30 cellular contexts compared by ENCODE assay signal in the genomic region with DNA sequence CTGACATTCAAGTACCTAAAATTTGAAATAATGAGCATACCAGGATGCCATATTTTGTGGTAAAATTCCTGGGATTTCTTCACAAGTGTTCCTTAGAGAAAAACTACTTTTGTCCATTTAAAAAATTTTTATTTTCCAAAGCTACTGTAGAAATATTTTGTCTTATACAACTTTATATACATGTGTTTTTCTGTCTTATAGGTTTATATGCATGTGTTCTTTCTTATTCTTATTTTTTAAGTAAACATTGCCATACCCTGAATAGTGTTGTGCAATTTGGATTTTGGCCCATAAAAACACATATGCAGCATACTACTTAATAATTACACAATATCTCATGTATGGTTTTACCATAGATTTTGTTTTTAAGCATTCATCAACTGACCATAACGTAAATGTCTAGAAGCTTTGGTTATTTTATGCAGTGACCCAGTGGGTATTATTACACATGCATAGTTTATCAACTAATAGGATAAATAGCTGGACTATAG.
"Had no signal": no experiment of that assay in that cellular context is flagged by ENCODE, and none has a peak within 500 bp of the region (broad histone marks: within the 10 kb centered on the region; RNA-seq: fewer than 3 reads in every experiment).

No MANE protein-coding gene starts in this region.

- H3K4me3 ChIP-seq: neural progenitor cell, ovary, psoas muscle, skin epidermis, spleen, suprapubic skin, testis, tibial artery, transverse colon, upper lobe of right lung, uterus had no signal

- H3K36me3 Mint-ChIP-seq: natural killer cell; neural progenitor cell; stimulated activated memory B cell treated with anti-CD40 and anti-IgM and Interleukin-4, amounts not matched to agents 10 μg/mL and 1 μg/mL and 100 μg/mL, for 72 hours; type B pancreatic cell had no signal

- H3K79me2 ChIP-seq: parathyroid adenoma had no signal

- H2AFZ ChIP-seq: parathyroid adenoma had no signal

- H3K27me3 Mint-ChIP-seq: progenitor cell of endocrine pancreas; stimulated activated memory B cell treated with anti-CD40 and anti-IgM and Interleukin-4, amounts not matched to agents 10 μg/mL and 1 μg/mL and 100 μg/mL, for 72 hours; stimulated activated naive CD8-positive, alpha-beta T cell treated with anti-CD3 and anti-CD28 coated beads, Interleukin-15, amount 100 ng/mL, for 72 hours; type B pancreatic cell had no signal

- H3K4me2 ChIP-seq: neural progenitor cell had no signal

- H3K9me3 Mint-ChIP-seq: nephron; neural progenitor cell; stimulated activated memory B cell treated with anti-CD40 and anti-IgM and Interleukin-4, amounts not matched to agents 10 μg/mL and 1 μg/mL and 100 μg/mL, for 72 hours; type B pancreatic cell had no signal

- DNase-seq: natural killer cell; occipital lobe; ovary; posterior cingulate gyrus; psoas muscle; right cardiac atrium; spleen; stimulated activated CD4-positive, alpha-beta T cell treated with anti-CD3 and anti-CD28 coated beads, Interleukin-12 subunit alpha, Interleukin-12 subunit beta, amount 100 ng/mL, for 4 hours; stimulated activated CD4-positive, alpha-beta T cell treated with anti-CD3 and anti-CD28 coated beads, Interleukin-1b, Interleukin-23, amount 100 ng/mL, for 48 hours; stimulated activated CD4-positive, alpha-beta T cell treated with anti-CD3 and anti-CD28 coated beads, Interleukin-4, amount 100 ng/mL, for 1 hour; stimulated activated CD4-positive, alpha-beta T cell treated with anti-CD3 and anti-CD28 coated beads, Interleukin-4, amount 100 ng/mL, for 4 hours; stimulated activated CD8-positive, alpha-beta memory T cell treated with anti-CD3 and anti-CD28 coated beads, Interleukin-4, amount 100 ng/mL, for 48 hours; stimulated activated naive CD4-positive, alpha-beta T cell; stimulated activated naive CD8-positive, alpha-beta T cell treated with anti-CD3 and anti-CD28 coated beads, Interleukin-15, amount 100 ng/mL, for 72 hours; stimulated activated naive CD8-positive, alpha-beta T cell treated with anti-CD3 and anti-CD28 coated beads, Interleukin-15, Interleukin-2, amounts not matched to agents 100 U/mL and 50 U/mL, for 24 hours; substantia nigra; testis; tibial artery; transverse colon; upper lobe of right lung; uterus had no signal

- H3K27ac ChIP-seq: neural progenitor cell, ovary, parathyroid adenoma, psoas muscle, skin epidermis, spleen, suprapubic skin, testis, tibial artery, transverse colon, upper lobe of right lung, uterus had no signal

- H3K9ac ChIP-seq: neural progenitor cell, parathyroid adenoma had no signal

- H3K4me1 ChIP-seq: parathyroid adenoma, psoas muscle, spleen, suprapubic skin, testis, tibial artery, transverse colon, upper lobe of right lung, uterus had no signal

- H3K27ac Mint-ChIP-seq: natural killer cell; nephron; neural progenitor cell; progenitor cell of endocrine pancreas; stimulated activated memory B cell treated with anti-CD40 and anti-IgM and Interleukin-4, amounts not matched to agents 10 μg/mL and 1 μg/mL and 100 μg/mL, for 72 hours; stimulated activated naive CD8-positive, alpha-beta T cell treated with anti-CD3 and anti-CD28 coated beads, Interleukin-15, amount 100 ng/mL, for 72 hours; type B pancreatic cell had no signal

- H3K27me3 ChIP-seq: neural progenitor cell, spleen, suprapubic skin, testis, tibial artery, transverse colon, upper lobe of right lung, uterus had no signal

- H3K9me3 ChIP-seq: ovary, psoas muscle, spleen, suprapubic skin, testis, tibial artery, transverse colon, upper lobe of right lung, uterus had no signal

- H3K36me3 ChIP-seq: neural progenitor cell, ovary, spleen, suprapubic skin, tibial artery, transverse colon, upper lobe of right lung, uterus had no signal

- H3K4me3 Mint-ChIP-seq: natural killer cell; nephron; neural progenitor cell; stimulated activated memory B cell treated with anti-CD40 and anti-IgM and Interleukin-4, amounts not matched to agents 10 μg/mL and 1 μg/mL and 100 μg/mL, for 72 hours; stimulated activated naive CD8-positive, alpha-beta T cell treated with anti-CD3 and anti-CD28 coated beads, Interleukin-15, amount 100 ng/mL, for 72 hours; type B pancreatic cell had no signal

- H3K4me1 Mint-ChIP-seq: natural killer cell; nephron; neural progenitor cell; stimulated activated memory B cell treated with anti-CD40 and anti-IgM and Interleukin-4, amounts not matched to agents 10 μg/mL and 1 μg/mL and 100 μg/mL, for 72 hours; stimulated activated naive CD8-positive, alpha-beta T cell treated with anti-CD3 and anti-CD28 coated beads, Interleukin-15, amount 100 ng/mL, for 72 hours had no signal

- ATAC-seq: natural killer cell; psoas muscle; right cardiac atrium; sciatic nerve; stimulated activated memory B cell treated with anti-CD40 and anti-IgM and Interleukin-4, amounts not matched to agents 10 μg/mL and 1 μg/mL and 100 μg/mL, for 72 hours; stimulated activated naive CD8-positive, alpha-beta T cell treated with anti-CD3 and anti-CD28 coated beads, Interleukin-15, amount 100 ng/mL, for 72 hours; stimulated activated naive CD8-positive, alpha-beta T cell treated with anti-CD3 and anti-CD28 coated beads, Interleukin-15, Interleukin-2, amounts not matched to agents 100 U/mL and 50 U/mL, for 24 hours; upper lobe of right lung had no signal
